18 cellular contexts compared by ENCODE assay signal in genomic region chr9:38000332-38000731, GRCh38.
A peak's percentile ranks its signal among the peaks of the same experiment; 100 is the strongest.
DNase-seq lines count a peak whose midpoint lies in the region; ATAC-seq, FAIRE-seq and TF ChIP-seq lines count a peak whose summit lies in the region.
"Had no signal": no experiment of that assay in that cellular context is flagged by ENCODE, and none has a peak within 500 bp of the region (broad histone marks: within the 10 kb centered on the region; RNA-seq: fewer than 3 reads in every experiment).

No MANE protein-coding gene starts in this region.

- peaks cover 60 to 99% of the 10 kb centered on the region in 2 experiments for H3K79me1 ChIP-seq in IMR-90 (ENCODE audit: low read depth in 1 of 2, low read length in 2 of 2)

- H3K18ac ChIP-seq in IMR-90 (ENCODE audit: low read depth, low read length), result no peak overlapping the region

- no peak overlapping the region for H4K5ac ChIP-seq in IMR-90 (ENCODE audit: low read depth, low read length)

- POLR2A ChIA-PET in IMR-90 (lab: Charles Lee; ENCODE audit: unreplicated experiment), result no interaction called here
- POLR2A ChIA-PET in GM12878 (lab: Charles Lee), result interaction anchor here (1.3 kb wide), 1 partner anchor 20 kb away, joined by 3 read pairs; no protein-coding TSS in a partner anchor

- no peak for TF ChIP-seq EP300 in GM12878 (IDR thresholded peaks at IDR 0.05; ENCODE audit: borderline replicate concordance in 1 of 2, control insufficient read depth in 1 of 2, low read depth in 2 of 2, low read length in 2 of 2)

- 0 out of 2 replicates have a peak overlapping the region, but pooled peaks have one; percentile 5 for H2BK120ac ChIP-seq in IMR-90 (ENCODE audit: low read depth, low read length)

- H2BK5ac ChIP-seq in IMR-90 (ENCODE audit: low read depth, low read length, poor library complexity, severe bottlenecking), result peak overlapping the region; percentile 23

- no peak overlapping the region for H3K4me3 Mint-ChIP-seq in type B pancreatic cell
- H3K4me3 Mint-ChIP-seq: activated CD4-positive, alpha-beta memory T cell treated with anti-CD3 and anti-CD28 coated beads, Interleukin-2, amount 10 ng/mL, durations not matched to agents 7 days and 5 days; mesothelial cell of epicardium had no signal

- H3K4ac ChIP-seq in IMR-90 (ENCODE audit: low read depth, low read length), result peak overlapping the region; percentile 46; the same call in 1 of the 2 replicates

- H4K8ac ChIP-seq in IMR-90 (ENCODE audit: low read depth in 2 of 2, low read length in 2 of 2), result peak overlapping the region in 1 of 2 experiments; percentile 41; a peak in 1 of 4 replicates

- H3K4me1 ChIP-seq in IMR-90 (ENCODE audit: control insufficient read depth, insufficient read depth, low read length) (peaks cover 57% of the 10 kb centered on the region), GM12878 (ENCODE audit: control insufficient read depth, insufficient read depth, low read length) (peaks cover 30% of the 10 kb centered on the region), kidney (ENCODE audit: control insufficient read depth in 1 of 2, insufficient read depth in 1 of 2, low read depth in 1 of 2, low read length in 2 of 2) (peaks cover 8 to 18% of the 10 kb centered on the region in 2 donors)

- no peaks in the 10 kb centered on the region for H3K36me3 Mint-ChIP-seq in type B pancreatic cell
- H3K36me3 Mint-ChIP-seq: mesothelial cell of epicardium had no signal

- no peaks in the 10 kb centered on the region for H3K27me3 ChIP-seq in IMR-90 (ENCODE audit: control insufficient read depth, insufficient read depth, low read length)
- no peaks in the 10 kb centered on the region for H3K27me3 ChIP-seq in GM12878 (replicated peaks in 1 of 2; ENCODE audit: control insufficient read depth in 2 of 2, insufficient read depth in 2 of 2, low read length in 1 of 2)
- H3K27me3 ChIP-seq: tibial artery had no signal

- H3K27ac Mint-ChIP-seq in type B pancreatic cell, result no peak overlapping the region
- H3K27ac Mint-ChIP-seq: activated CD4-positive, alpha-beta memory T cell treated with anti-CD3 and anti-CD28 coated beads, Interleukin-2, amount 10 ng/mL, durations not matched to agents 7 days and 5 days had no signal

- H3K79me2 ChIP-seq in GM12878 (ENCODE audit: control insufficient read depth, insufficient read depth, low read length), result no peaks in the 10 kb centered on the region

- H3K27me3 Mint-ChIP-seq in type B pancreatic cell, result no peaks in the 10 kb centered on the region
- H3K27me3 Mint-ChIP-seq: activated CD4-positive, alpha-beta memory T cell treated with anti-CD3 and anti-CD28 coated beads, Interleukin-2, amount 10 ng/mL, durations not matched to agents 7 days and 5 days had no signal

- FAIRE-seq in GM12878 (lab: Jason Lieb, UNC) (no peak), kidney (lab: Jason Lieb, UNC) (no peak)
- FAIRE-seq: G401.6, islet of Langerhans had no signal

- H3K4me3 ChIP-seq in IMR-90 (ENCODE audit: insufficient read depth, low read depth, low read length) (no peak overlapping the region), GM12878 (no peak overlapping the region), kidney (ENCODE audit: low read length in 2 of 2) (no peak overlapping the region)
- H3K4me3 ChIP-seq: tibial artery had no signal

- peak overlapping the region; percentile 90 for H2AK9ac ChIP-seq in IMR-90 (replicated peaks; ENCODE audit: low read depth, low read length, poor library complexity)

- TF ChIP-seq POLR2A in IMR-90 (IDR thresholded peaks at IDR 0.05; ENCODE audit: low read depth, low read length) (no peak), GM12878 (IDR thresholded peaks at IDR 0.05; ENCODE audit: low read depth, low read length) (no peak)

- H3K9me3 ChIP-seq in IMR-90 (ENCODE audit: control insufficient read depth, insufficient read depth, low read length), result no peaks in the 10 kb centered on the region
- H3K9me3 ChIP-seq in GM12878 (replicated peaks; ENCODE audit: control insufficient read depth, insufficient read depth, low read length), result no peaks in the 10 kb centered on the region
- H3K9me3 ChIP-seq in kidney (ENCODE audit: control insufficient read depth in 1 of 2, low read length in 2 of 2), result no peaks in the 10 kb centered on the region
- H3K9me3 ChIP-seq: tibial artery had no signal

- H2BK15ac ChIP-seq in IMR-90 (ENCODE audit: low read depth, low read length), result no peak overlapping the region

- H3K23ac ChIP-seq in IMR-90 (ENCODE audit: low read depth, low read length), result no peak overlapping the region

- RAD21 ChIA-PET in GM12878 (lab: Charles Lee; ENCODE audit: unreplicated experiment), result interaction anchor here (1.2 to 4.0 kb wide), 7 partner anchors 8 to 89 kb away, joined by 3 to 23 read pairs (median 6); no protein-coding TSS in a partner anchor

- peak overlapping the region; percentile 50; the same call in 1 of the 2 replicates for H2BK20ac ChIP-seq in IMR-90 (ENCODE audit: low read depth, low read length)

- peak overlapping the region; percentile 59 for H3K14ac ChIP-seq in IMR-90 (replicated peaks; ENCODE audit: low read depth, low read length)

- H2AFZ ChIP-seq in IMR-90 (replicated peaks; ENCODE audit: low read length, poor library complexity) (no peak overlapping the region), GM12878 (ENCODE audit: control insufficient read depth, low read depth, low read length) (no peak overlapping the region)

- H3K27ac ChIP-seq in 22Rv1 (no peak overlapping the region), IMR-90 (ENCODE audit: insufficient read depth, low read length) (no peak overlapping the region), GM12878 (ENCODE audit: control insufficient read depth, insufficient read depth) (no peak overlapping the region), kidney (ENCODE audit: low read depth in 2 of 2, low read length in 2 of 2) (no peak overlapping the region)
- H3K27ac ChIP-seq: tibial artery had no signal

- no peak overlapping the region for H3K56ac ChIP-seq in IMR-90 (ENCODE audit: extremely low read depth, insufficient read depth, low read length)

- H4K20me1 ChIP-seq in IMR-90 (ENCODE audit: insufficient read depth, low read length) (peaks cover 44% of the 10 kb centered on the region), GM12878 (ENCODE audit: control insufficient read depth, insufficient read depth) (no peaks in the 10 kb centered on the region)

- H2AK5ac ChIP-seq in IMR-90 (ENCODE audit: low read depth, low read length), result peak overlapping the region; percentile 91

- DNase-seq in IMR-90 (no peak), GM12878 (ENCODE audit: low read depth, low spot score) (no peak), kidney (peak; percentile 35), type B pancreatic cell (ENCODE audit: extremely low spot score, unreplicated experiment) (no peak), cortex of kidney (lab: John Stamatoyannopoulos, UW) (no peak), omental fat pad (ENCODE audit: low spot score) (no peak), mucosa of gallbladder (ENCODE audit: low spot score) (no peak)
- DNase-seq: activated CD4-positive, alpha-beta memory T cell treated with anti-CD3 and anti-CD28 coated beads, Interleukin-2, amount 10 ng/mL, durations not matched to agents 7 days and 5 days; glutamatergic neuron; KBM-7; NCI-H1436 treated with DMSO at 0.1 percent for 48 hours; occipital lobe; stimulated activated CD4-positive, alpha-beta T cell treated with anti-CD3 and anti-CD28 coated beads, Interleukin-4, amount 100 ng/mL, for 4 hours; tibial artery had no signal

- H3K9me1 ChIP-seq in IMR-90 (ENCODE audit: insufficient read depth, low read length), result peaks cover 58% of the 10 kb centered on the region

- WGBS in IMR-90 (ENCODE audit: extremely low coverage in 2 of 2, insufficient read length in 1 of 2), 2 experiments, result 93% methylated on average over 5 of the region's 9 CpGs; no CpG with 5 or more reads in 1 of the 2 experiments
- 92% methylated on average over 9 of the region's 9 CpGs for WGBS in GM12878 (ENCODE audit: insufficient coverage, insufficient replicate concordance, low lambda C conversion rate, missing lambda C conversion rate)

- H3K36me3 ChIP-seq in IMR-90 (ENCODE audit: control insufficient read depth, insufficient read depth, low read length) (peaks cover 21% of the 10 kb centered on the region), GM12878 (ENCODE audit: control insufficient read depth in 2 of 2, insufficient read depth in 2 of 2, low read length in 1 of 2) (no peaks in the 10 kb centered on the region), kidney (ENCODE audit: control insufficient read depth in 1 of 2, insufficient read depth in 2 of 2, low read length in 2 of 2) (no peaks in the 10 kb centered on the region)

- in situ Hi-C loops in IMR-90 (cut with MboI; ENCODE audit: low sequenced_read_pairs) (no loop called here), GM12878 (cut with MboI) (loop anchor here (25.0 kb wide), 1 partner anchor 513 kb away; the partner anchor contains the start of gene POLR1E)

- H3K4me2 ChIP-seq in IMR-90 (ENCODE audit: low read depth, low read length) (no peak overlapping the region), GM12878 (ENCODE audit: control insufficient read depth, insufficient read depth) (peak overlapping the region; percentile 7)

- ATAC-seq in IMR-90 (ENCODE audit: low read depth), result no peak
- peak; percentile 4; the same call in 2 of the 3 replicates for ATAC-seq in GM12878
- ATAC-seq in omental fat pad (ENCODE audit: low FRiP score), result no peak

- CTCF ChIA-PET in IMR-90 (lab: Yijun Ruan, JAX) (no interaction called here), GM12878 (lab: Yijun Ruan, JAX) (interaction anchor here (1.3 to 1.5 kb wide), 2 partner anchors 16 to 61 kb away, joined by 3 to 8 read pairs; no protein-coding TSS in a partner anchor)

- H3K9ac ChIP-seq in IMR-90 (ENCODE audit: low read depth, low read length) (no peak overlapping the region), GM12878 (ENCODE audit: control insufficient read depth, insufficient read depth, low read length) (no peak overlapping the region), kidney (ENCODE audit: low read length in 2 of 2) (no peak overlapping the region)

- no peaks in the 10 kb centered on the region for H3K9me3 Mint-ChIP-seq in type B pancreatic cell
- H3K9me3 Mint-ChIP-seq: activated CD4-positive, alpha-beta memory T cell treated with anti-CD3 and anti-CD28 coated beads, Interleukin-2, amount 10 ng/mL, durations not matched to agents 7 days and 5 days; mesothelial cell of epicardium had no signal

- SMC1A ChIA-PET in GM12878 (lab: Charles Lee; ENCODE audit: uncharacterized antibody, unreplicated experiment), result interaction anchor here (1.4 to 3.6 kb wide), 6 partner anchors 8 to 264 kb away, joined by 4 to 12 read pairs (median 5); no protein-coding TSS in a partner anchor

- H4K91ac ChIP-seq in IMR-90 (ENCODE audit: insufficient read depth, low read depth, low read length), result peak overlapping the region; percentile 46

- dilution Hi-C loops in IMR-90 (cut with HindIII; ENCODE audit: low sequenced_read_pairs, unreplicated experiment), result no loop called here

- BruUV-seq in IMR-90 (replicated peaks; lab: Mats Ljungman, UMichigan) (no TSS peak), GM12878 (replicated peaks; lab: Mats Ljungman, UMichigan) (no TSS peak)

- peaks cover 33% of the 10 kb centered on the region for H3K4me1 Mint-ChIP-seq in type B pancreatic cell (ENCODE audit: unreplicated experiment)

- intact Hi-C loops in IMR-90 (cut with micrococcal nuclease), result no loop called here
- intact Hi-C loops in GM12878 (cut with micrococcal nuclease; ENCODE audit: unreplicated experiment), result no loop called here
- intact Hi-C loops in kidney (cut with DNase I), result no loop called here

- TF ChIP-seq CTCF in 22Rv1 (IDR thresholded peaks at IDR 0.05) (peak; percentile 27; the same call in 1 of the 2 replicates), IMR-90 (conservative IDR thresholded peaks at IDR 0.05; ENCODE audit: low read depth, low read length) (no peak), GM12878 (IDR thresholded peaks at IDR 0.05 in 2 of 3, conservative IDR thresholded peaks at IDR 0.05 in 1 of 3; ENCODE audit: control insufficient read depth in 2 of 3, extremely low read depth in 1 of 3, insufficient read depth in 1 of 3, low read depth in 3 of 3, low read length in 3 of 3) (no peak), kidney (IDR thresholded peaks at IDR 0.05; ENCODE audit: borderline replicate concordance, extremely low read depth, insufficient read depth) (no peak), type B pancreatic cell (conservative IDR thresholded peaks at IDR 0.05) (no peak), omental fat pad (IDR thresholded peaks at IDR 0.05) (no peak)

- TF ChIP-seq RAD21 in IMR-90 (IDR thresholded peaks at IDR 0.05; ENCODE audit: low read length), result no peak
- TF ChIP-seq RAD21 in GM12878 (IDR thresholded peaks at IDR 0.05; ENCODE audit: insufficient read depth, low read depth, low read length), result no peak
